In the genomic region with DNA sequence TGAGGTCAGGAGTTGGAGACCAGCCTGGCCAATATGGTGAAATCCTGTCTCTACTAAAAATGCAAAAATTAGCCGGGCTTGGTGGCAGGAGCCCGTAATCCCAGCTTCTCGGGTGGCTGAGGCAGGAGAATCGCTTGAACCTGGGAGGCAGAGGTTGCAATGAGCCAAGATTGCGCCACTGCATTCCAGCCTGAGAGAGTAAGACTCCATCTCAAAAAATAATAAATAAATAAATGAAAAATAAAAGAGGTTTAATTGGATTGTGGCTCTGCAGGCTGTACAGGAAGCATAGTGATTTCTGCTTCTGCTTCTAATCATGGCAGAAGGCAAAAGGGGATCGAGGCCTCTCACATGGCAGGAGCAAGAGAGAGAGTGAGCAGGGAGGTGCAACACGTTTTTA, we compare ENCODE assay signal across 2 cellular contexts. TPM values are rescaled to one million over a fixed set of nuclear protein-coding genes. Genes with fewer than 3 reads are reported as not detected.
"Had no signal": no experiment of that assay in that cellular context is flagged by ENCODE, and none has a peak within 500 bp of the region (broad histone marks: within the 10 kb centered on the region; RNA-seq: fewer than 3 reads in every experiment).

No MANE protein-coding gene starts in this region.

RNA-seq across cellular contexts. Expression of a gene that starts 38.4 kb away (rescaled TPM):
- total RNA-seq: PC-3, SK-MEL-5 had no signal
